15 cellular contexts compared by ENCODE assay signal in the genomic region with DNA sequence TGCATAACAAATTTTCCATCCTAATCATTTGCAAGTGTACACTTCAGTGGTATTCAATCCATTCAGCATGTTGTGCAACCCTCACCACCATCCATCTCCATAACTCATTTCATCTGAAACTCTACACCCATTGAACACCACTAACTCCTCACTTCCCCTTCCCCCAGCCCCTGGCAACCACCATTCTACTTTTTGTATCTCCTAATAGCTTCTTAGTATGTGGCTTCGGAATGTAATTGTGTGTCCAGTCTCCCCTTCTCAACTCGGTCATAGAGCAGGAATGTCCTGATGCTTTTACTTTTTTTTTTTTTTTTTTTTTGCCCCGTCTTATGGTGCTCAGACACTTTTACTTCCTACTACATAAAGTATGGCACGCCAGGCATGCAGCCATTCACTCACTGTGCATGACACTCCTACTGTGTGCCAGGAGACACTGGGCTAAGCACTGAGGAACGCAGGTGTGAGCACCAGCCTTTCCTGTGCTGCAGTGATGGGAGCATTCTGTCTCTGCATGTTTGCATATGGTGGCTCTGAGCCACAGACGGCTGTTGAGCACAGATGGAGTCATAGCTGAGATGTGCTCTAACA. TPM values are rescaled to one million over a fixed set of nuclear protein-coding genes. Genes with fewer than 3 reads are reported as not detected.
DNase-seq lines count a peak whose midpoint lies in the region; ATAC-seq and TF ChIP-seq lines count a peak whose summit lies in the region.
"Had no signal": no experiment of that assay in that cellular context is flagged by ENCODE, and none has a peak within 500 bp of the region (broad histone marks: within the 10 kb centered on the region; RNA-seq: fewer than 3 reads in every experiment).

No MANE protein-coding gene starts in this region.

- H3K4me1 Mint-ChIP-seq in activated CD4-positive, alpha-beta T cell treated with anti-CD3 and anti-CD28 coated beads, Interleukin-2, amount 10 ng/mL, durations not matched to agents 24 days and 14 days, result peaks cover 8% of the 10 kb centered on the region
- H3K4me1 Mint-ChIP-seq: nephron had no signal

- intact Hi-C loops in activated CD4-positive, alpha-beta T cell treated with anti-CD3 and anti-CD28 coated beads, Interleukin-2, amount 10 ng/mL, durations not matched to agents 24 days and 14 days (cut with micrococcal nuclease), result no loop called here

- no peak for TF ChIP-seq RAD21 in SK-N-SH (IDR thresholded peaks at IDR 0.05; ENCODE audit: low read length)

- H3K27me3 ChIP-seq in SK-N-SH (ENCODE audit: insufficient read depth), result peaks cover 9% of the 10 kb centered on the region; the same call in 1 of the 2 replicates

- peak overlapping the region; percentile 34; the same call in 1 of the 2 replicates for H3K4me2 ChIP-seq in SK-N-SH

- H3K36me3 Mint-ChIP-seq in activated CD4-positive, alpha-beta T cell treated with anti-CD3 and anti-CD28 coated beads, Interleukin-2, amount 10 ng/mL, durations not matched to agents 24 days and 14 days (ENCODE audit: low read depth), result no peaks in the 10 kb centered on the region
- H3K36me3 Mint-ChIP-seq: brain had no signal

- H3K79me2 ChIP-seq in SK-N-SH (ENCODE audit: insufficient read depth), result no peaks in the 10 kb centered on the region

- 23% methylated on average over 6 of the region's 6 CpGs for WGBS in SK-N-SH (ENCODE audit: low lambda C conversion rate)

- no peaks in the 10 kb centered on the region for H3K9me3 Mint-ChIP-seq in activated CD4-positive, alpha-beta T cell treated with anti-CD3 and anti-CD28 coated beads, Interleukin-2, amount 10 ng/mL, durations not matched to agents 24 days and 14 days
- H3K9me3 Mint-ChIP-seq: activated CD4-positive, alpha-beta memory T cell treated with anti-CD3 and anti-CD28 coated beads, Interleukin-2, amount 10 ng/mL, durations not matched to agents 7 days and 5 days had no signal

- H3K4me3 Mint-ChIP-seq in activated CD4-positive, alpha-beta T cell treated with anti-CD3 and anti-CD28 coated beads, Interleukin-2, amount 10 ng/mL, durations not matched to agents 24 days and 14 days, result no peak overlapping the region
- H3K4me3 Mint-ChIP-seq: activated CD4-positive, alpha-beta memory T cell treated with anti-CD3 and anti-CD28 coated beads, Interleukin-2, amount 10 ng/mL, durations not matched to agents 7 days and 5 days; brain; nephron had no signal

- no peak for ATAC-seq in HG02852 (IDR thresholded peaks at IDR 0.05; ENCODE audit: unreplicated experiment)
- ATAC-seq: heart left ventricle had no signal

- no peak overlapping the region for H3K9ac ChIP-seq in SK-N-SH

- H3K36me3 ChIP-seq in SK-N-SH (replicated peaks in 1 of 2; ENCODE audit: control insufficient read depth in 1 of 2, insufficient read depth in 2 of 2, low read length in 1 of 2), result no peaks in the 10 kb centered on the region
- H3K36me3 ChIP-seq: tibial nerve had no signal

- H3K27me3 Mint-ChIP-seq in activated CD4-positive, alpha-beta T cell treated with anti-CD3 and anti-CD28 coated beads, Interleukin-2, amount 10 ng/mL, durations not matched to agents 24 days and 14 days, result peaks cover 5% of the 10 kb centered on the region

- peak overlapping the region in 1 of 2 experiments; percentile 57; a peak in 2 of 4 replicates for H3K27ac ChIP-seq in SK-N-SH (ENCODE audit: low read depth in 2 of 2, low read length in 1 of 2)
- H3K27ac ChIP-seq: tibial nerve had no signal

- peak in 1 of 2 experiments; percentile 44; a peak in 1 of 4 replicates for TF ChIP-seq EP300 in SK-N-SH (IDR thresholded peaks at IDR 0.05; ENCODE audit: borderline replicate concordance in 1 of 2, low read depth in 1 of 2, low read length in 1 of 2)

- POLR2A ChIA-PET in SK-N-SH (lab: Yijun Ruan, JAX), result no interaction called here

- CTCF ChIA-PET in SK-N-SH (lab: Yijun Ruan, JAX), result interaction anchor here (0.8 to 1.1 kb wide), 2 partner anchors 24 to 244 kb away, joined by 3 to 4 read pairs; no protein-coding TSS in a partner anchor

- H4K20me1 ChIP-seq in SK-N-SH (ENCODE audit: insufficient read depth), result no peaks in the 10 kb centered on the region

- DNase-seq in AG20443 (ENCODE audit: low spot score), result peak; percentile 82
- peak; percentile 96 for DNase-seq in HS-27A (ENCODE audit: low read depth)
- DNase-seq in SK-N-SH, result no peak
- peak; percentile 73 for DNase-seq in glomerular visceral epithelial cell (ENCODE audit: extremely low spot score)
- no peak for DNase-seq in COR-L47 (lab: John Stamatoyannopoulos, UW)
- DNase-seq in activated CD4-positive, CD25-positive, alpha-beta regulatory T cell (lab: John Stamatoyannopoulos, UW), result no peak
- DNase-seq in activated CD4-positive, alpha-beta T cell treated with anti-CD3 and anti-CD28 coated beads, Interleukin-2, amount 10 ng/mL, durations not matched to agents 24 days and 14 days, result no peak
- DNase-seq: activated CD4-positive, alpha-beta memory T cell treated with anti-CD3 and anti-CD28 coated beads, Interleukin-2, amount 10 ng/mL, durations not matched to agents 7 days and 5 days; heart left ventricle; RPMI8226; stimulated activated CD4-positive, alpha-beta T cell treated with anti-CD3 and anti-CD28 coated beads, Interleukin-4, amount 100 ng/mL, for 1 hour had no signal

- no peaks in the 10 kb centered on the region; a peak in 1 of 4 replicates for H3K4me1 ChIP-seq in SK-N-SH (ENCODE audit: control insufficient read depth in 1 of 2, insufficient read depth in 2 of 2, low read depth in 1 of 2, low read length in 1 of 2)
- H3K4me1 ChIP-seq: tibial nerve had no signal

- H3F3A ChIP-seq in SK-N-SH (replicated peaks; ENCODE audit: insufficient read depth), result peaks cover 4% of the 10 kb centered on the region

- H3K4me3 ChIP-seq in SK-N-SH (ENCODE audit: low read depth in 2 of 2, low read length in 1 of 2), result no peak overlapping the region; a peak in 1 of 4 replicates
- H3K4me3 ChIP-seq: heart left ventricle, tibial nerve had no signal

- no peak overlapping the region for H3K27ac Mint-ChIP-seq in activated CD4-positive, alpha-beta T cell treated with anti-CD3 and anti-CD28 coated beads, Interleukin-2, amount 10 ng/mL, durations not matched to agents 24 days and 14 days
- H3K27ac Mint-ChIP-seq: activated CD4-positive, alpha-beta memory T cell treated with anti-CD3 and anti-CD28 coated beads, Interleukin-2, amount 10 ng/mL, durations not matched to agents 7 days and 5 days; nephron had no signal

- H3K9me3 ChIP-seq in SK-N-SH, result no peaks in the 10 kb centered on the region
- H3K9me3 ChIP-seq: heart left ventricle, tibial nerve had no signal

- H3K9me2 ChIP-seq in SK-N-SH, result no peaks in the 10 kb centered on the region

- peak overlapping the region; percentile 36; the same call in 1 of the 2 replicates for H2AFZ ChIP-seq in SK-N-SH (ENCODE audit: low read depth)

- no peak for TF ChIP-seq CTCF in SK-N-SH (IDR thresholded peaks at IDR 0.05)

TF ChIP-seq in SK-N-SH, 30 proteins besides CTCF, POLR2A, EP300 and RAD21 (continues in another document):
- no peak for TF ChIP-seq POLR2AphosphoS5 (IDR thresholded peaks at IDR 0.05; ENCODE audit: low read depth, low read length)
- TF ChIP-seq, protein P1, sequence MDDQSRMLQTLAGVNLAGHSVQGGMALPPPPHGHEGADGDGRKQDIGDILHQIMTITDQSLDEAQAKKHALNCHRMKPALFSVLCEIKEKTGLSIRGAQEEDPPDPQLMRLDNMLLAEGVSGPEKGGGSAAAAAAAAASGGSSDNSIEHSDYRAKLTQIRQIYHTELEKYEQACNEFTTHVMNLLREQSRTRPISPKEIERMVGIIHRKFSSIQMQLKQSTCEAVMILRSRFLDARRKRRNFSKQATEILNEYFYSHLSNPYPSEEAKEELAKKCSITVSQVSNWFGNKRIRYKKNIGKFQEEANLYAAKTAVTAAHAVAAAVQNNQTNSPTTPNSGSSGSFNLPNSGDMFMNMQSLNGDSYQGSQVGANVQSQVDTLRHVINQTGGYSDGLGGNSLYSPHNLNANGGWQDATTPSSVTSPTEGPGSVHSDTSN (IDR thresholded peaks at IDR 0.05), result peak; percentile 91
- no peak for TF ChIP-seq ELF1 (IDR thresholded peaks at IDR 0.05)
- TF ChIP-seq FOXJ3 (CRISPR knock-in tag; IDR thresholded peaks at IDR 0.05), result no peak
- TF ChIP-seq MEF2A (IDR thresholded peaks at IDR 0.05; ENCODE audit: borderline replicate concordance, low read depth), result peak; percentile 78; the same call in 1 of the 2 replicates
- TF ChIP-seq RFX5 (IDR thresholded peaks at IDR 0.05; ENCODE audit: low read length), result no peak
- peak; percentile 60 for TF ChIP-seq TCF12 (IDR thresholded peaks at IDR 0.05)
- peak; percentile 36; the same call in 1 of the 2 replicates for TF ChIP-seq NFIC (IDR thresholded peaks at IDR 0.05; ENCODE audit: borderline replicate concordance)
- TF ChIP-seq, protein P2, sequence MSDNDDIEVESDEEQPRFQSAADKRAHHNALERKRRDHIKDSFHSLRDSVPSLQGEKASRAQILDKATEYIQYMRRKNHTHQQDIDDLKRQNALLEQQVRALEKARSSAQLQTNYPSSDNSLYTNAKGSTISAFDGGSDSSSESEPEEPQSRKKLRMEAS (IDR thresholded peaks at IDR 0.05; ENCODE audit: low read depth), result peak; percentile 46; the same call in 1 of the 2 replicates
- TF ChIP-seq, protein P3, sequence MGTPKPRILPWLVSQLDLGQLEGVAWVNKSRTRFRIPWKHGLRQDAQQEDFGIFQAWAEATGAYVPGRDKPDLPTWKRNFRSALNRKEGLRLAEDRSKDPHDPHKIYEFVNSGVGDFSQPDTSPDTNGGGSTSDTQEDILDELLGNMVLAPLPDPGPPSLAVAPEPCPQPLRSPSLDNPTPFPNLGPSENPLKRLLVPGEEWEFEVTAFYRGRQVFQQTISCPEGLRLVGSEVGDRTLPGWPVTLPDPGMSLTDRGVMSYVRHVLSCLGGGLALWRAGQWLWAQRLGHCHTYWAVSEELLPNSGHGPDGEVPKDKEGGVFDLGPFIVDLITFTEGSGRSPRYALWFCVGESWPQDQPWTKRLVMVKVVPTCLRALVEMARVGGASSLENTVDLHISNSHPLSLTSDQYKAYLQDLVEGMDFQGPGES (IDR thresholded peaks at IDR 0.05; ENCODE audit: low read depth, low read length), result no peak

RNA-seq across cellular contexts. Expression of a gene that starts 15.3 kb away (rescaled TPM):
- polyA plus RNA-seq in SK-N-SH (2012; rRNA removed), result not detected in 2 replicates
- polyA plus RNA-seq in SK-N-SH (2012; cell fraction: cytosol; rRNA removed), result not detected in 2 replicates
- polyA plus RNA-seq in SK-N-SH (2012; cell fraction: nucleus; rRNA removed), result not detected in 2 replicates
- total RNA-seq in activated CD4-positive, alpha-beta T cell treated with anti-CD3 and anti-CD28 coated beads, Interleukin-2, amount 10 ng/mL, durations not matched to agents 24 days and 14 days, result not detected in 2 replicates

RNA-seq across cellular contexts. Expression of a gene that starts 42.2 kb away (rescaled TPM):
- 61.0 and 67.8 TPM in 2 replicates for polyA plus RNA-seq in SK-N-SH (2012; rRNA removed)
- 40.5 and 43.7 TPM in 2 replicates for polyA plus RNA-seq in SK-N-SH (2012; cell fraction: cytosol; rRNA removed)
- polyA plus RNA-seq in SK-N-SH (2012; cell fraction: nucleus; rRNA removed), result 69.3 and 83.9 TPM in 2 replicates
- 48.9 and 49.8 TPM in 2 replicates for total RNA-seq in activated CD4-positive, alpha-beta T cell treated with anti-CD3 and anti-CD28 coated beads, Interleukin-2, amount 10 ng/mL, durations not matched to agents 24 days and 14 days

RNA-seq across cellular contexts. Expression of a gene that starts 57.1 kb away (rescaled TPM):
- not detected in 2 replicates for polyA plus RNA-seq in SK-N-SH (2012; rRNA removed)
- polyA plus RNA-seq in SK-N-SH (2012; cell fraction: cytosol; rRNA removed), result 0.01 TPM in 2 replicates
- not detected in 2 replicates for polyA plus RNA-seq in SK-N-SH (2012; cell fraction: nucleus; rRNA removed)
- total RNA-seq in activated CD4-positive, alpha-beta T cell treated with anti-CD3 and anti-CD28 coated beads, Interleukin-2, amount 10 ng/mL, durations not matched to agents 24 days and 14 days, result not detected in 2 replicates
- total RNA-seq: activated CD4-positive, alpha-beta memory T cell treated with anti-CD3 and anti-CD28 coated beads, Interleukin-2, amount 10 ng/mL, durations not matched to agents 7 days and 5 days had no signal

Comparison
In these comparisons a context has a peak if more than half of its experiments do, and no peak if none do; other contexts are left out.
1. DNase-seq: peak in AG20443 (single experiment), HS-27A (single experiment) and glomerular visceral epithelial cell (single experiment); none in SK-N-SH (single experiment), COR-L47 (single experiment), activated CD4-positive, CD25-positive, alpha-beta regulatory T cell (0 of 4) and activated CD4-positive, alpha-beta T cell treated with anti-CD3 and anti-CD28 coated beads, Interleukin-2, amount 10 ng/mL, durations not matched to agents 24 days and 14 days (single experiment).